In genomic region chr1:6423321-6423999, GRCh38 we compare ENCODE assay signal across 8 cellular contexts. TPM values are rescaled to one million over a fixed set of nuclear protein-coding genes. Genes with fewer than 3 reads are reported as not detected.
DNase-seq lines count a peak whose midpoint lies in the region; ATAC-seq, FAIRE-seq and TF ChIP-seq lines count a peak whose summit lies in the region.

No MANE protein-coding gene starts in this region.

- CTCF ChIA-PET in RWPE1 (lab: Yijun Ruan, JAX): interaction anchor here (0.5 to 6.8 kb wide), 19 partner anchors 9 to 382 kb away, joined by 3 to 85 read pairs (median 3); no protein-coding TSS in a partner anchor

- DNase-seq in D721Med (ENCODE audit: insufficient read length, low spot score) (no peak), HUDEP-2 (lab: John Stamatoyannopoulos, UW; ENCODE audit: unreplicated experiment in 76 of 76) (peak in 52 of 76 experiments; percentile 11 to 71 (median 40)), RWPE1 (ENCODE audit: low spot score) (peak; percentile 74), left cardiac atrium (no peak), middle frontal gyrus (ENCODE audit: extremely low spot score, low spot score) (no peak), DMS114 treated with DMSO at 0.1 percent for 48 hours (lab: John Stamatoyannopoulos, UW; ENCODE audit: unreplicated experiment) (no peak)
- DNase-seq in activated T-helper 9 cell treated with anti-CD3 and anti-CD28 coated beads, Interleukin-2, amount 50 U/mL, for 16 hours (ENCODE audit: low read depth): peak; percentile 65
- peak; percentile 41 to 59 for DNase-seq in stimulated activated CD4-positive, alpha-beta T cell treated with anti-CD3 and anti-CD28 coated beads, Interleukin-1b, Interleukin-23, amount 100 ng/mL, for 1 hour (ENCODE audit: low read depth in 2 of 2)

- intact Hi-C loops in left cardiac atrium (cut with DNase I): no loop called here

- H3K27ac ChIP-seq in RWPE1: peak overlapping the region; percentile 88

- TF ChIP-seq CTCF in D721Med (IDR thresholded peaks at IDR 0.05; ENCODE audit: insufficient read depth, missing control alignments) (peak; percentile 42), RWPE1 (conservative IDR thresholded peaks at IDR 0.05; ENCODE audit: low read depth) (peak; percentile 90)

- POLR2A ChIA-PET in RWPE1 (lab: Yijun Ruan, JAX; ENCODE audit: low non-redundant PET): no interaction called here

- FAIRE-seq in D721Med (lab: Jason Lieb, UNC): no peak

- peak; percentile 19 to 41 for ATAC-seq in left cardiac atrium

RNA-seq across cellular contexts. Expression of gene ESPN, which starts 1.1 kb away (rescaled TPM):
- total RNA-seq in left cardiac atrium: under 1 TPM; 0.42 to 0.44 TPM

RNA-seq across cellular contexts. Expression of gene HES2, which starts 3.7 kb away (rescaled TPM):
- under 1 TPM in 1 of 2 donors, not detected in 1; 0.37 TPM for total RNA-seq in left cardiac atrium

RNA-seq across cellular contexts. Expression of gene ACOT7, which starts 29.9 kb away (rescaled TPM):
- total RNA-seq in left cardiac atrium: 10 to 100 TPM in 1 of 2 donors, 1 to 10 TPM in 1; 9.9 to 12.9 TPM

RNA-seq across cellular contexts. Expression of gene TNFRSF25, which starts 42.5 kb away (rescaled TPM):
- 1 to 10 TPM; 5.5 to 5.9 TPM for total RNA-seq in left cardiac atrium

Comparison
In these comparisons a context has a peak if more than half of its experiments do, and no peak if none do; other contexts are left out.
1. DNase-seq: peak in HUDEP-2 (52 of 76), RWPE1 (single experiment), activated T-helper 9 cell treated with anti-CD3 and anti-CD28 coated beads, Interleukin-2, amount 50 U/mL, for 16 hours (single experiment) and stimulated activated CD4-positive, alpha-beta T cell treated with anti-CD3 and anti-CD28 coated beads, Interleukin-1b, Interleukin-23, amount 100 ng/mL, for 1 hour (2 of 2); none in D721Med (single experiment), left cardiac atrium (single experiment), middle frontal gyrus (single experiment) and DMS114 treated with DMSO at 0.1 percent for 48 hours (single experiment).